14 cellular contexts compared by ENCODE assay signal in genomic region chr3:130378677-130379191, GRCh38. TPM values are rescaled to one million over a fixed set of nuclear protein-coding genes. Genes with fewer than 3 reads are reported as not detected.
DNase-seq lines count a peak whose midpoint lies in the region; ATAC-seq, FAIRE-seq and TF ChIP-seq lines count a peak whose summit lies in the region.
"Had no signal": no experiment of that assay in that cellular context is flagged by ENCODE, and none has a peak within 500 bp of the region (broad histone marks: within the 10 kb centered on the region; RNA-seq: fewer than 3 reads in every experiment).

No MANE protein-coding gene starts in this region.

- peak; percentile 44 for ATAC-seq in omental fat pad (ENCODE audit: low FRiP score)
- ATAC-seq: HepG2 had no signal

- TF ChIP-seq CTCF in omental fat pad (IDR thresholded peaks at IDR 0.05), result no peak

- DNase-seq in amniotic epithelial cell (ENCODE audit: low read depth) (peak; percentile 57), iris pigment epithelial cell (ENCODE audit: low read depth) (peak; percentile 6), omental fat pad (ENCODE audit: low spot score) (no peak), urothelium cell line (ENCODE audit: low spot score) (no peak), GM19240 (ENCODE audit: insufficient read length, low spot score) (no peak), SW480 (ENCODE audit: low spot score) (no peak)
- no peak for DNase-seq in activated CD4-positive, alpha-beta T cell treated with anti-CD3 and anti-CD28 coated beads for 4 hours
- DNase-seq: CD4-positive, CD25-positive, alpha-beta regulatory T cell; DMS53; GF-D8; GM23248; H7 had no signal

- peak; percentile 40 for FAIRE-seq in urothelium cell line (lab: Jason Lieb, UNC)
- FAIRE-seq: HepG2, HTR-8/SVneo had no signal

RNA-seq across cellular contexts. Expression of gene COL6A5, which starts 33.3 kb away (rescaled TPM):
- under 1 TPM in 1 of 4 donors, not detected in 3; 0.09 TPM for total RNA-seq in omental fat pad
- total RNA-seq: CD4-positive, CD25-positive, alpha-beta regulatory T cell; GM23248; H7; HepG2 had no signal

Comparison
In these comparisons a context has a peak if more than half of its experiments do, and no peak if none do; other contexts are left out.
1. DNase-seq: peak in amniotic epithelial cell (single experiment) and iris pigment epithelial cell (single experiment); none in omental fat pad (single experiment), urothelium cell line (single experiment), activated CD4-positive, alpha-beta T cell treated with anti-CD3 and anti-CD28 coated beads for 4 hours (0 of 2), GM19240 (single experiment) and SW480 (single experiment).